8 cellular contexts compared by ENCODE assay signal in genomic region chr1:169312084-169312954, GRCh38. TPM values are rescaled to one million over a fixed set of nuclear protein-coding genes. Genes with fewer than 3 reads are reported as not detected.
A peak's percentile ranks its signal among the peaks of the same experiment; 100 is the strongest.
DNase-seq lines count a peak whose midpoint lies in the region; ATAC-seq and TF ChIP-seq lines count a peak whose summit lies in the region.

No MANE protein-coding gene starts in this region.

- H2AFZ ChIP-seq in PC-3 (ENCODE audit: low read length) = no peak overlapping the region

- H3K9ac ChIP-seq in PC-3 (ENCODE audit: low read length) = no peak overlapping the region

- 89 to 100% methylated on average over 4 of the region's 5 CpGs for WGBS in gastroesophageal sphincter (ENCODE audit: low coverage in 1 of 2), 2 donors

- no peaks in the 10 kb centered on the region for H3K79me2 ChIP-seq in PC-3 (ENCODE audit: low read length)

- TF ChIP-seq POLR2A in gastroesophageal sphincter (IDR thresholded peaks at IDR 0.05) = no peak

- no peaks in the 10 kb centered on the region for H4K20me1 ChIP-seq in PC-3 (ENCODE audit: low read length)

- no peaks in the 10 kb centered on the region for H3F3A ChIP-seq in PC-3 (ENCODE audit: low read length, unreplicated experiment)

- peak overlapping the region; percentile 67 for H3K4me2 ChIP-seq in PC-3 (ENCODE audit: low read length)

- H3K27me3 ChIP-seq in PC-3 (ENCODE audit: low read length) = no peaks in the 10 kb centered on the region
- no peaks in the 10 kb centered on the region for H3K27me3 ChIP-seq in gastroesophageal sphincter

- DNase-seq in A172 (ENCODE audit: low spot score) (peak; percentile 99), GM20000 (ENCODE audit: low spot score) (peak; percentile 10), PC-3 (peak; percentile 97), natural killer cell (peak; percentile 44), coronary artery (ENCODE audit: low spot score) (no peak), NCI-H510A (lab: John Stamatoyannopoulos, UW) (no peak)
- DNase-seq in activated naive CD4-positive, alpha-beta T cell treated with anti-CD3 and anti-CD28 coated beads, Interleukin-2, amount 50 U/mL, for 72 hours (ENCODE audit: low spot score in 2 of 2) = peak in 1 of 2 donors; percentile 10

- no TSS peak for BruUV-seq in PC-3 (replicated peaks; lab: Mats Ljungman, UMichigan)

- ATAC-seq in PC-3 (peak; percentile 99), natural killer cell (peak; percentile 87 to 94 (median 91)), gastroesophageal sphincter (no peak)
- ATAC-seq in activated naive CD4-positive, alpha-beta T cell treated with anti-CD3 and anti-CD28 coated beads, Interleukin-2, amount 50 U/mL, for 72 hours = peak; percentile 96 to 97

- H3K27ac Mint-ChIP-seq in activated naive CD4-positive, alpha-beta T cell treated with anti-CD3 and anti-CD28 coated beads, Interleukin-2, amount 50 U/mL, for 72 hours = no peak overlapping the region
- H3K27ac Mint-ChIP-seq in natural killer cell = peak overlapping the region; percentile 54 to 67

- H3K4me1 Mint-ChIP-seq in natural killer cell = peaks cover 18 to 19% of the 10 kb centered on the region in 2 donors

- TF ChIP-seq EP300 in gastroesophageal sphincter (IDR thresholded peaks at IDR 0.05) = no peak

- no peaks in the 10 kb centered on the region for H3K9me3 Mint-ChIP-seq in activated naive CD4-positive, alpha-beta T cell treated with anti-CD3 and anti-CD28 coated beads, Interleukin-2, amount 50 U/mL, for 72 hours
- H3K9me3 Mint-ChIP-seq in natural killer cell = no peaks in the 10 kb centered on the region

- H3K9me3 ChIP-seq in PC-3 (ENCODE audit: low read length) (no peaks in the 10 kb centered on the region), gastroesophageal sphincter (no peaks in the 10 kb centered on the region)

- H3K27ac ChIP-seq in PC-3 (ENCODE audit: low read length) (peak overlapping the region; percentile 38), gastroesophageal sphincter (no peak overlapping the region), coronary artery (no peak overlapping the region)

- intact Hi-C loops in PC-3 (cut with micrococcal nuclease) = no loop called here
- intact Hi-C loops in natural killer cell (cut with micrococcal nuclease) = loop anchor here (5.0 kb wide), 1 partner anchor 55 kb away; the partner anchor contains the start of genes BLZF1 and NME7

- peak overlapping the region; percentile 4 for H3K4me3 Mint-ChIP-seq in natural killer cell

- CTCF ChIA-PET in PC-3 (lab: Charles Lee) = interaction anchor here (1.0 kb wide), 1 partner anchor 9 kb away, joined by 3 read pairs; no protein-coding TSS in a partner anchor

- peaks cover 27% of the 10 kb centered on the region for H3K4me1 ChIP-seq in PC-3 (ENCODE audit: insufficient read depth, low read length)
- no peaks in the 10 kb centered on the region for H3K4me1 ChIP-seq in gastroesophageal sphincter

- H3K4me3 ChIP-seq in PC-3 (ENCODE audit: low read length) (peak overlapping the region; percentile 26; the same call in 1 of the 2 replicates), gastroesophageal sphincter (no peak overlapping the region), coronary artery (no peak overlapping the region)

- no peaks in the 10 kb centered on the region for H3K9me2 ChIP-seq in PC-3 (replicated peaks; ENCODE audit: low read length)

- H3K36me3 ChIP-seq in PC-3 (ENCODE audit: low read depth, low read length) (no peaks in the 10 kb centered on the region), gastroesophageal sphincter (peaks cover 0 to 18% of the 10 kb centered on the region in 2 donors)

- H3K36me3 Mint-ChIP-seq in activated naive CD4-positive, alpha-beta T cell treated with anti-CD3 and anti-CD28 coated beads, Interleukin-2, amount 50 U/mL, for 72 hours = no peaks in the 10 kb centered on the region
- no peaks in the 10 kb centered on the region for H3K36me3 Mint-ChIP-seq in natural killer cell

- TF ChIP-seq CTCF in GM20000 (IDR thresholded peaks at IDR 0.05; ENCODE audit: extremely low read depth, missing control alignments) = no peak
- TF ChIP-seq CTCF in PC-3 (conservative IDR thresholded peaks at IDR 0.05; ENCODE audit: low read depth, low read length) = no peak
- no peak for TF ChIP-seq CTCF in natural killer cell (IDR thresholded peaks at IDR 0.05)
- no peak for TF ChIP-seq CTCF in gastroesophageal sphincter (IDR thresholded peaks at IDR 0.05)
- TF ChIP-seq CTCF in coronary artery (IDR thresholded peaks at IDR 0.05) = no peak

- no peaks in the 10 kb centered on the region for H3K27me3 Mint-ChIP-seq in natural killer cell (ENCODE audit: low read depth in 2 of 2)

- POLR2A ChIA-PET in PC-3 (lab: Charles Lee; ENCODE audit: unreplicated experiment) = no interaction called here

RNA-seq across cellular contexts. Expression of gene NME7, which starts 55.3 kb away (rescaled TPM):
- total RNA-seq in A172 (2014; rRNA removed; shearing (Covaris generic)) = 83.7 and 92.4 TPM in 2 replicates
- total RNA-seq in PC-3 (2014; rRNA removed) = 18.6 and 18.9 TPM in 2 replicates
- 10 to 100 TPM; 13.0 TPM for total RNA-seq in activated naive CD4-positive, alpha-beta T cell treated with anti-CD3 and anti-CD28 coated beads, Interleukin-2, amount 50 U/mL, for 72 hours
- 1 to 10 TPM; 5.2 to 9.9 (median 9.8) TPM for total RNA-seq in natural killer cell
- 10 to 100 TPM; 10.6 to 24.7 (median 14.5) TPM for total RNA-seq in gastroesophageal sphincter

RNA-seq across cellular contexts. Expression of gene BLZF1, which starts 55.7 kb away (rescaled TPM):
- 41.3 and 46.3 TPM in 2 replicates for total RNA-seq in A172 (2014; rRNA removed; shearing (Covaris generic))
- 30.6 and 37.4 TPM in 2 replicates for total RNA-seq in PC-3 (2014; rRNA removed)
- total RNA-seq in activated naive CD4-positive, alpha-beta T cell treated with anti-CD3 and anti-CD28 coated beads, Interleukin-2, amount 50 U/mL, for 72 hours = 1 to 10 TPM; 6.1 to 9.8 TPM
- total RNA-seq in natural killer cell = 10 to 100 TPM; 13.2 to 21.6 (median 18.2) TPM
- total RNA-seq in gastroesophageal sphincter = 10 to 100 TPM; 36.5 to 46.9 (median 37.3) TPM

Comparison
In these comparisons a context has a peak if more than half of its experiments do, and no peak if none do; other contexts are left out.
1. DNase-seq: peak in A172 (single experiment), GM20000 (single experiment), PC-3 (single experiment) and natural killer cell (single experiment); none in coronary artery (single experiment) and NCI-H510A (single experiment).
2. H3K27ac Mint-ChIP-seq: peak in natural killer cell (2 of 2); none in activated naive CD4-positive, alpha-beta T cell treated with anti-CD3 and anti-CD28 coated beads, Interleukin-2, amount 50 U/mL, for 72 hours (0 of 2).